1 cellular context compared by ENCODE assay signal in the genomic region with DNA sequence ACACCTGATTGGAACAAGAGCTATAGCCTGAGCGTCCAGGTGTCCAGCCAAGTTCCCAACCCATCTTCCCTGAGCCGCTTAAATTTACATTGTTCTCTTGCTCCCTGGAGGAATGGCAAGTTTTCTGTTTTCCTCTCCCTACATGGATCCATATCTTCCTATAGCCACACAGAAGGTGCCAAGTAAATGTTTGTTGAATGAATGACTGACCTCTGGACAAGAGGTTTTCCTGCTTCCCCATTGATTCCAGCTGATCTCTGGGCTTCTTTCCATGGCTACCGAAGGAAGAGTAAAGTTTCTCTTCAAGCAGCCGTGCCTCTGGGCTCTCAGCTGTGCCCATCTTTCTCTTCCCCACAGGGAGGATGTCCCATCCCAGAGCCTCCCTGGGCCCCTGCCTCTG.
TF ChIP-seq lines count a peak whose summit lies in the region.

No MANE protein-coding gene starts in this region.

TF ChIP-seq in IMR-90, 13 proteins besides CTCF, POLR2A, EP300 and RAD21:
- no peak for TF ChIP-seq MAFK (IDR thresholded peaks at IDR 0.05; ENCODE audit: low read depth, low read length)
